2 cellular contexts compared by ENCODE assay signal in the genomic region with DNA sequence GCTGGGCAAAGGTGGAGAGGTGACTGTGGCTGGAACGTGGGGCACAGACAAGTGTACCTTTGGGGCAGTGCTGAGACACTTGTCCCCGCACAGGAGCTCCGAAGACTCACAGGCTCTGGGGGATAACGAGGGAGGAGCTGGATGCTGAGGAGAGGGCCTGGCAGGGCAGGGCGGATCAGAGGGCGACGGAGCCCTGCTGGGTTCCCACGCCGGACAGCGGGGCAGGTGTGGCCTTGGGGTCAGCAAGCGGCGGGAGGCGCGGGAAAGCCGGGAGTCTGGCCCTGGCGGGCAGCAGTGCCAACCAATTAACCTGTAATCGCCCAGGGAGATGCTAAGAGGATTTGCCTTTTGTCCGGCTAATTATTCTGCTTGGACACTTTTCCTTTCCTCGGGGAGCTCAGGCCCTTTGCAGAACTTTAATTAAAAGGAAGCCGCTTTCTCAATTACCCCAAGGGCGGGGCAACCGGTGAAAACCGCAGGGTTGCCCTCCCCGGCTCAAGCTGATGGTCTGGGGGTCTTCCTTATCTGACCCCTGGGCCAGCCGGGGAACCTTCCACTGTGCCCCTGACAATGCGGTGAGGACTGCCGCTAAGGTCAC.
TF ChIP-seq lines count a peak whose summit lies in the region.

No MANE protein-coding gene starts in this region.

TF ChIP-seq in IMR-90, 13 proteins besides CTCF, POLR2A, EP300 and RAD21:
- no peak for TF ChIP-seq RCOR1 (IDR thresholded peaks at IDR 0.05; ENCODE audit: insufficient replicate concordance, low read length)
- TF ChIP-seq FOS (IDR thresholded peaks at IDR 0.05; ENCODE audit: low read depth, low read length), result no peak
- no peak for TF ChIP-seq MAFK (IDR thresholded peaks at IDR 0.05; ENCODE audit: low read depth, low read length)
- no peak for TF ChIP-seq SMC3 (IDR thresholded peaks at IDR 0.05; ENCODE audit: low read depth, low read length)
- TF ChIP-seq MXI1 (IDR thresholded peaks at IDR 0.05; ENCODE audit: borderline replicate concordance, low read depth, low read length), result no peak
- TF ChIP-seq CHD1 (IDR thresholded peaks at IDR 0.05; ENCODE audit: low read depth, low read length), result no peak
- TF ChIP-seq NFE2L2 (IDR thresholded peaks at IDR 0.05; ENCODE audit: low read depth, low read length), result no peak
- TF ChIP-seq, protein P1, sequence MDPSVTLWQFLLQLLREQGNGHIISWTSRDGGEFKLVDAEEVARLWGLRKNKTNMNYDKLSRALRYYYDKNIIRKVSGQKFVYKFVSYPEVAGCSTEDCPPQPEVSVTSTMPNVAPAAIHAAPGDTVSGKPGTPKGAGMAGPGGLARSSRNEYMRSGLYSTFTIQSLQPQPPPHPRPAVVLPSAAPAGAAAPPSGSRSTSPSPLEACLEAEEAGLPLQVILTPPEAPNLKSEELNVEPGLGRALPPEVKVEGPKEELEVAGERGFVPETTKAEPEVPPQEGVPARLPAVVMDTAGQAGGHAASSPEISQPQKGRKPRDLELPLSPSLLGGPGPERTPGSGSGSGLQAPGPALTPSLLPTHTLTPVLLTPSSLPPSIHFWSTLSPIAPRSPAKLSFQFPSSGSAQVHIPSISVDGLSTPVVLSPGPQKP (IDR thresholded peaks at IDR 0.05; ENCODE audit: borderline replicate concordance, low read depth, low read length), result no peak
- TF ChIP-seq CEBPB (IDR thresholded peaks at IDR 0.05; ENCODE audit: low read depth, low read length), result no peak
- TF ChIP-seq BHLHE40 (IDR thresholded peaks at IDR 0.05; ENCODE audit: low read depth, low read length), result no peak

TF ChIP-seq in H1, 55 proteins besides CTCF, POLR2A, EP300 and RAD21:
- TF ChIP-seq GTF2F1 (IDR thresholded peaks at IDR 0.05; ENCODE audit: borderline replicate concordance, low read depth, low read length) (no peak), KDM4A (IDR thresholded peaks at IDR 0.05; ENCODE audit: low read depth, low read length, severe bottlenecking) (no peak), JUND (IDR thresholded peaks at IDR 0.05; ENCODE audit: low read length) (no peak), NRF1 (IDR thresholded peaks at IDR 0.05; ENCODE audit: low read depth, low read length) (no peak), PHF8 (conservative IDR thresholded peaks at IDR 0.05; ENCODE audit: low read depth, low read length) (no peak), TEAD4 (IDR thresholded peaks at IDR 0.05; ENCODE audit: low read depth, low read length) (no peak), SIX5 (IDR thresholded peaks at IDR 0.05; ENCODE audit: low read depth, low read length) (no peak), EZH2 (IDR thresholded peaks at IDR 0.05; ENCODE audit: low read depth, low read length, severe bottlenecking) (no peak), BRCA1 (IDR thresholded peaks at IDR 0.05; ENCODE audit: low read depth, low read length) (no peak), RFX5 (IDR thresholded peaks at IDR 0.05; ENCODE audit: borderline replicate concordance, low read depth, low read length) (no peak), MAFK (IDR thresholded peaks at IDR 0.05; ENCODE audit: low read depth, low read length) (no peak), KDM1A (IDR thresholded peaks at IDR 0.05; ENCODE audit: borderline replicate concordance, low read length) (no peak), SRF (IDR thresholded peaks at IDR 0.05; ENCODE audit: low read depth, low read length) (no peak), CTBP2 (IDR thresholded peaks at IDR 0.05; ENCODE audit: borderline replicate concordance, insufficient read depth, insufficient read length, low read length) (no peak)
